19 cellular contexts compared by ENCODE assay signal in the genomic region with DNA sequence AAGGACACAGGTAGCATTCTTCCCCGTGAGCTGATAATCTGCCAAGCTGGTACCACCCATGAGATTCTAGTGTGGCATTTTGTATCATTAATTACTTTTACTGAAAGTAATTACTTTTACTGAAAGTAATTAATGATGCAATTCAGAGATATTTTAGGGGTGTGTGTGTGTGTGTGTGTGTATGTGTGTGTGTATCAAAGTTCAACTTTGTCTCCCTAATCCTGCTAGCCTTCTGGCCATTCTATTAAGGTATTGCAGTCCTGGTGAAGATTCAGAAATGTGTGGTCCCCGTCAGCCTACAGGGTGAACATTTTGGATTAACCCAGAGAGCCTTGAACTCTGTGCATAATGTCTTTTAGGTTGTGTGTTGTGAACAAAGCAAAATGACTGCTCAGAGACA.
"Had no signal": no experiment of that assay in that cellular context is flagged by ENCODE, and none has a peak within 500 bp of the region (broad histone marks: within the 10 kb centered on the region; RNA-seq: fewer than 3 reads in every experiment).

No MANE protein-coding gene starts in this region.

- H3K27me3 ChIP-seq: ascending aorta, brain microvascular endothelial cell, foreskin keratinocyte, left lung, neutrophil, ovary, transverse colon had no signal

- H3K27ac Mint-ChIP-seq: activated CD4-positive, alpha-beta memory T cell treated with anti-CD3 and anti-CD28 coated beads for 36 hours; activated naive CD4-positive, alpha-beta T cell treated with anti-CD3 and anti-CD28 coated beads for 36 hours had no signal

- H3K36me3 ChIP-seq: ascending aorta, brain microvascular endothelial cell, left lung, neutrophil, ovary, transverse colon had no signal

- H3K9me3 ChIP-seq: ascending aorta, left lung, neutrophil, ovary, transverse colon had no signal

- H3K4me1 ChIP-seq: ascending aorta had no signal

- H3K9me3 Mint-ChIP-seq: activated CD4-positive, alpha-beta memory T cell treated with anti-CD3 and anti-CD28 coated beads for 36 hours; activated naive CD4-positive, alpha-beta T cell treated with anti-CD3 and anti-CD28 coated beads for 36 hours had no signal

- H3K27me3 Mint-ChIP-seq: activated CD4-positive, alpha-beta memory T cell treated with anti-CD3 and anti-CD28 coated beads for 36 hours had no signal

- ATAC-seq: foreskin keratinocyte, right cardiac atrium had no signal

- H3K36me3 Mint-ChIP-seq: activated CD4-positive, alpha-beta memory T cell treated with anti-CD3 and anti-CD28 coated beads for 36 hours had no signal

- H3K27ac ChIP-seq: ascending aorta, brain microvascular endothelial cell, foreskin keratinocyte, left lung, neutrophil, ovary, SK-N-MC had no signal

- DNase-seq: activated CD4-positive, alpha-beta memory T cell treated with anti-CD3 and anti-CD28 coated beads for 36 hours; activated CD4-positive, alpha-beta T cell treated with anti-CD3 and anti-CD28 coated beads for 48 hours; activated effector memory CD4-positive, alpha-beta T cell treated with Interleukin-2 at 50 U/mL for 16 hours; activated naive CD4-positive, alpha-beta T cell treated with anti-CD3 and anti-CD28 coated beads for 36 hours; activated T-cell treated with anti-CD3 and anti-CD28 coated beads, Interleukin-2, amount 50 U/mL, for 48 hours; brain microvascular endothelial cell; caudate nucleus; effector memory CD4-positive, alpha-beta T cell; foreskin keratinocyte; kidney glomerular epithelial cell; left lung; ovary; right cardiac atrium; stimulated activated CD4-positive, alpha-beta T cell treated with anti-CD3 and anti-CD28 coated beads, Interleukin-12 subunit alpha, Interleukin-12 subunit beta, amount 100 ng/mL, for 4 hours; SW 1271; transverse colon had no signal

- H3K4me3 ChIP-seq: ascending aorta, left lung, ovary, SK-N-MC, transverse colon had no signal

- H3K4me3 Mint-ChIP-seq: activated CD4-positive, alpha-beta memory T cell treated with anti-CD3 and anti-CD28 coated beads for 36 hours; activated naive CD4-positive, alpha-beta T cell treated with anti-CD3 and anti-CD28 coated beads for 36 hours had no signal
